21 cellular contexts compared by ENCODE assay signal in genomic region chr2:140013556-140014270, GRCh38.
"Had no signal": no experiment of that assay in that cellular context is flagged by ENCODE, and none has a peak within 500 bp of the region (broad histone marks: within the 10 kb centered on the region; RNA-seq: fewer than 3 reads in every experiment).

No MANE protein-coding gene starts in this region.

- H3K9me3 ChIP-seq: colonic mucosa, esophagus muscularis mucosa, gastrocnemius medialis, lower lobe of right lung, mucosa of descending colon had no signal

- H3K27me3 ChIP-seq: colonic mucosa, esophagus muscularis mucosa, foreskin keratinocyte, gastrocnemius medialis, heart right ventricle, left lung had no signal

- H3K4me3 Mint-ChIP-seq: dendritic cell treated with granulocyte-macrophage colony-stimulating factor and Interleukin-4, amounts not matched to agents 40 ng/mL and 50 ng/mL, for 4 days; effector memory CD8-positive, alpha-beta T cell; endodermal cell; mesothelial cell of epicardium; naive B cell had no signal

- H3K4me1 ChIP-seq: colonic mucosa, esophagus muscularis mucosa, foreskin keratinocyte, gastrocnemius medialis, heart right ventricle, left lung, lower lobe of right lung had no signal

- ATAC-seq: effector memory CD8-positive, alpha-beta T cell; foreskin keratinocyte; gastrocnemius medialis; heart right ventricle; left cardiac atrium; left lung; left ventricle myocardium superior; lower lobe of right lung; mucosa of descending colon had no signal

- H3K27ac Mint-ChIP-seq: dendritic cell treated with granulocyte-macrophage colony-stimulating factor and Interleukin-4, amounts not matched to agents 40 ng/mL and 50 ng/mL, for 4 days; effector memory CD8-positive, alpha-beta T cell; endodermal cell; mesothelial cell of epicardium; naive B cell had no signal

- H3K27me3 Mint-ChIP-seq: dendritic cell treated with granulocyte-macrophage colony-stimulating factor and Interleukin-4, amounts not matched to agents 40 ng/mL and 50 ng/mL, for 4 days; effector memory CD8-positive, alpha-beta T cell; naive B cell had no signal

- H3K4me3 ChIP-seq: colonic mucosa, esophagus muscularis mucosa, gastrocnemius medialis, heart right ventricle, left lung, lower lobe of right lung, mucosa of descending colon had no signal

- H3K4me1 Mint-ChIP-seq: endodermal cell, naive B cell had no signal

- H3K36me3 ChIP-seq: colonic mucosa, esophagus muscularis mucosa, gastrocnemius medialis, heart right ventricle, left lung, lower lobe of right lung had no signal

- H3K36me3 Mint-ChIP-seq: mesothelial cell of epicardium, naive B cell had no signal

- DNase-seq: colonic mucosa; cortex of kidney; effector CD8-positive, alpha-beta T cell; effector memory CD8-positive, alpha-beta T cell; endodermal cell; foreskin keratinocyte; gastrocnemius medialis; glutamatergic neuron; head of caudate nucleus; heart right ventricle; hippocampal formation; left cardiac atrium; left lung; left ventricle myocardium superior; lower lobe of right lung; mesenchymal stem cell; mucosa of descending colon; naive B cell had no signal

- H3K27ac ChIP-seq: colonic mucosa, esophagus muscularis mucosa, foreskin keratinocyte, gastrocnemius medialis, heart right ventricle, left lung, lower lobe of right lung had no signal
